ENCODE assay signal across 8 cellular contexts in the genomic region with DNA sequence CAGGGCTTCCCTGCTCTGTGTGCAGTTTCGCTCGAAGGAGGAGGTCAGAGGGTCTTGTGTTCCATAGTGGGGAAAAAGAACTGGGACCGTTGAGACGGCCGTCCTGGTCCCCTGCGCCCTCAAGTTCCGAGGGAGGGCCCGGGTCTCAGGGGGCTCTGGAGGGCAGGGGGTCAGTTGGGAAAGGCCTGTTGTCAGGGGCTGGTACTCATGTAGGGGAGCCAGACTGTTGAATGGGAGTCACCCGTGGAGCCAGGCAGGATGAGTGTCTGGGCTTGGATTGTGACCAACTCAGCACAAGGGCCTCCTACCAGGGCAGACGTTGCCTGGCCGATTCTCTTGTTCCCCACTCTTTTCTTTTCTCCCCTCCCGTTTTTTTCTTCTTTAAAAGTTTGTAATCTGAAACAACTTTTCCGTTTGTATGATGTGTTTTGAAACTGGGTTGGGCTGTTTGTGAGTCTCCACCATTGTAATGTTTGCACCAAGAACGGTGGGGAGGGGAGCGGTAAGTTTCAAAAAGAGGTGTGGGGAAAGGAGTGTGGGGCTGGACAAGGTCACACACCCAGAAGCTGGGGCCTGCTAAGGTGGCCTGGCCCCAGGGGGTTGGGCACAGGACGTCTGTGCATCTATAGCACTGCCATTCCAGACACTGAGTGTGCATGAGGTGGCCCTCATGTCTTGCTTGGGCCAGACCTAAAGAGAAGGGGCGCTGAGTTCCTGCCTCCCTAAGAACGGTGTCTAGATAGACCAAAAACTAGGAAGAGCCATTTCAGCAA. TPM values are rescaled to one million over a fixed set of nuclear protein-coding genes. Genes with fewer than 3 reads are reported as not detected.
DNase-seq lines count a peak whose midpoint lies in the region; ATAC-seq, FAIRE-seq and TF ChIP-seq lines count a peak whose summit lies in the region.

No MANE protein-coding gene starts in this region.

- ATAC-seq in HG02884 (IDR thresholded peaks at IDR 0.05; ENCODE audit: unreplicated experiment) = peak; percentile 16
- peak; percentile 46 for ATAC-seq in naive thymus-derived CD4-positive, alpha-beta T cell
- no peak for ATAC-seq in HG03520 (IDR thresholded peaks at IDR 0.05; ENCODE audit: unreplicated experiment)
- ATAC-seq in GM21515 (IDR thresholded peaks at IDR 0.05; ENCODE audit: unreplicated experiment) = no peak

- H3K27me3 Mint-ChIP-seq in activated CD4-positive, alpha-beta memory T cell treated with anti-CD3 and anti-CD28 coated beads for 36 hours = no peaks in the 10 kb centered on the region
- no peaks in the 10 kb centered on the region for H3K27me3 Mint-ChIP-seq in naive thymus-derived CD4-positive, alpha-beta T cell

- H3K9me3 Mint-ChIP-seq in activated CD4-positive, alpha-beta memory T cell treated with anti-CD3 and anti-CD28 coated beads for 36 hours = no peaks in the 10 kb centered on the region
- peaks cover 0 to 3% (median 0%) of the 10 kb centered on the region in 11 donors for H3K9me3 Mint-ChIP-seq in naive thymus-derived CD4-positive, alpha-beta T cell

- H3K27ac ChIP-seq in esophagus (ENCODE audit: low read depth in 2 of 2, low read length in 1 of 2) = peak overlapping the region; percentile 54 to 73
- H3K27ac ChIP-seq in naive thymus-derived CD4-positive, alpha-beta T cell (ENCODE audit: low read depth, low read length) = peak overlapping the region; percentile 83

- POLR2A ChIA-PET in activated CD4-positive, alpha-beta memory T cell treated with anti-CD3 and anti-CD28 coated beads for 36 hours (lab: Charles Lee) = no interaction called here
- POLR2A ChIA-PET in naive thymus-derived CD4-positive, alpha-beta T cell (lab: Charles Lee) = interaction anchor here (1.3 to 3.3 kb wide), 10 partner anchors 8 to 75 kb away, joined by 5 to 33 read pairs (median 9); no protein-coding TSS in a partner anchor

- FAIRE-seq in frontal cortex (lab: Jason Lieb, UNC) = no peak

- H3K9me3 ChIP-seq in esophagus (ENCODE audit: control insufficient read depth in 2 of 2, insufficient read depth in 1 of 2, low read depth in 1 of 2, low read length in 1 of 2) = no peaks in the 10 kb centered on the region
- no peaks in the 10 kb centered on the region for H3K9me3 ChIP-seq in naive thymus-derived CD4-positive, alpha-beta T cell (ENCODE audit: control insufficient read depth in 2 of 3, low read length in 3 of 3)

- no peaks in the 10 kb centered on the region for H3K36me3 ChIP-seq in esophagus (ENCODE audit: control insufficient read depth in 2 of 2, insufficient read depth in 2 of 2, low read length in 1 of 2)
- H3K36me3 ChIP-seq in naive thymus-derived CD4-positive, alpha-beta T cell (ENCODE audit: control insufficient read depth in 2 of 3, insufficient read depth in 3 of 3, low read length in 3 of 3) = peaks cover 0 to 4% (median 0%) of the 10 kb centered on the region in 3 experiments

- H3K36me3 Mint-ChIP-seq in activated CD4-positive, alpha-beta memory T cell treated with anti-CD3 and anti-CD28 coated beads for 36 hours = peaks cover 19% of the 10 kb centered on the region
- peaks cover 0 to 29% (median 4%) of the 10 kb centered on the region in 5 donors for H3K36me3 Mint-ChIP-seq in naive thymus-derived CD4-positive, alpha-beta T cell

- peak; percentile 67 for DNase-seq in AG10803 (ENCODE audit: low read depth)
- peak; percentile 62 for DNase-seq in activated CD4-positive, alpha-beta memory T cell treated with anti-CD3 and anti-CD28 coated beads for 36 hours
- DNase-seq in naive thymus-derived CD4-positive, alpha-beta T cell = peak in 5 of 9 donors; percentile 30 to 49 (median 37)
- DNase-seq in frontal cortex (ENCODE audit: low spot score in 2 of 2) = no peak

- WGBS in esophagus, 2 donors = 41 to 43% methylated on average over 18 of the region's 18 CpGs

- no peak for TF ChIP-seq CTCF in AG10803 (conservative IDR thresholded peaks at IDR 0.05; ENCODE audit: low read length)

- peaks cover 0 to 6% of the 10 kb centered on the region in 2 donors for H3K27me3 ChIP-seq in esophagus (ENCODE audit: control insufficient read depth in 1 of 2, insufficient read depth in 2 of 2, low read length in 2 of 2)
- no peaks in the 10 kb centered on the region for H3K27me3 ChIP-seq in naive thymus-derived CD4-positive, alpha-beta T cell (ENCODE audit: control insufficient read depth in 2 of 2, insufficient read depth in 2 of 2, low read length in 2 of 2)

- H3K4me3 ChIP-seq in AG10803 (ENCODE audit: low read length) = peak overlapping the region; percentile 63
- peak overlapping the region; percentile 46 to 56 for H3K4me3 ChIP-seq in esophagus (ENCODE audit: low read depth in 1 of 2, low read length in 2 of 2)
- peak overlapping the region; percentile 81 for H3K4me3 ChIP-seq in naive thymus-derived CD4-positive, alpha-beta T cell (ENCODE audit: low read length)

- peaks cover 56% of the 10 kb centered on the region for H3K4me1 Mint-ChIP-seq in activated CD4-positive, alpha-beta memory T cell treated with anti-CD3 and anti-CD28 coated beads for 36 hours (ENCODE audit: low read depth)
- peaks cover 30 to 70% (median 57%) of the 10 kb centered on the region in 7 donors for H3K4me1 Mint-ChIP-seq in naive thymus-derived CD4-positive, alpha-beta T cell

- peaks cover 3 to 4% of the 10 kb centered on the region in 2 donors for H3K4me1 ChIP-seq in esophagus (ENCODE audit: control insufficient read depth in 2 of 2, insufficient read depth in 2 of 2, low read length in 1 of 2)
- H3K4me1 ChIP-seq in naive thymus-derived CD4-positive, alpha-beta T cell (ENCODE audit: control insufficient read depth in 2 of 2, insufficient read depth in 2 of 2, low read length in 2 of 2) = peaks cover 17 to 25% of the 10 kb centered on the region in 2 donors

- intact Hi-C loops in activated CD4-positive, alpha-beta memory T cell treated with anti-CD3 and anti-CD28 coated beads for 36 hours (cut with micrococcal nuclease) = loop anchor here (1.0 to 10.0 kb wide), 4 partner anchors 9 to 292 kb away; partner anchors contain the start of genes CMTM8 and CNOT10
- intact Hi-C loops in naive thymus-derived CD4-positive, alpha-beta T cell (cut with micrococcal nuclease) = loop anchor here (1.0 to 10.0 kb wide), 9 partner anchors 9 to 1052 kb away; partner anchors contain the start of genes CNOT10 (in 2 of the 2), CMTM8 (in 1 of the 2), DYNC1LI1 (in 1 of the 2) and UBP1 (in 1 of the 2)

- peak overlapping the region; percentile 95 for H3K27ac Mint-ChIP-seq in activated CD4-positive, alpha-beta memory T cell treated with anti-CD3 and anti-CD28 coated beads for 36 hours
- H3K27ac Mint-ChIP-seq in naive thymus-derived CD4-positive, alpha-beta T cell = peak overlapping the region; percentile 81 to 100 (median 98)

- peak overlapping the region; percentile 98 for H3K4me3 Mint-ChIP-seq in activated CD4-positive, alpha-beta memory T cell treated with anti-CD3 and anti-CD28 coated beads for 36 hours
- peak overlapping the region; percentile 84 to 99 (median 98) for H3K4me3 Mint-ChIP-seq in naive thymus-derived CD4-positive, alpha-beta T cell

- CTCF ChIA-PET in activated CD4-positive, alpha-beta memory T cell treated with anti-CD3 and anti-CD28 coated beads for 36 hours (lab: Charles Lee) = interaction anchor here (2.6 to 8.7 kb wide), 3 partner anchors 19 to 76 kb away, joined by 12 to 101 read pairs (median 33); no protein-coding TSS in a partner anchor
- CTCF ChIA-PET in naive thymus-derived CD4-positive, alpha-beta T cell (lab: Charles Lee) = interaction anchor here (2.3 kb wide), 1 partner anchor 75 kb away, joined by 7 read pairs; no protein-coding TSS in a partner anchor

RNA-seq across cellular contexts. Expression of gene CMTM7, which starts 1.1 kb away (rescaled TPM):
- 10 to 100 TPM; 46.1 to 47.1 TPM for total RNA-seq in activated CD4-positive, alpha-beta memory T cell treated with anti-CD3 and anti-CD28 coated beads for 36 hours
- polyA plus RNA-seq in esophagus = 1 to 10 TPM in 1 of 2 donors, under 1 TPM in 1; 0.79 to 1.6 TPM
- total RNA-seq in naive thymus-derived CD4-positive, alpha-beta T cell = 10 to 100 TPM; 38.6 to 60.1 (median 49.5) TPM
- 100 to 1,000 TPM in 1 of 2 donors, 10 to 100 TPM in 1; 87.7 to 157 TPM for polyA plus RNA-seq in naive thymus-derived CD4-positive, alpha-beta T cell
- 0.41 TPM for total RNA-seq in frontal cortex

Comparison
In these comparisons a context has a peak if more than half of its experiments do, and no peak if none do; other contexts are left out.
1. DNase-seq: peak in AG10803 (single experiment), activated CD4-positive, alpha-beta memory T cell treated with anti-CD3 and anti-CD28 coated beads for 36 hours (single experiment) and naive thymus-derived CD4-positive, alpha-beta T cell (5 of 9); none in frontal cortex (0 of 2).
2. ATAC-seq: peak in HG02884 (single experiment) and naive thymus-derived CD4-positive, alpha-beta T cell (single experiment); none in HG03520 (single experiment) and GM21515 (single experiment).
3. RNA of gene CMTM7, which starts 1.1 kb away (total RNA-seq): 38.6 to 60.1 TPM in naive thymus-derived CD4-positive, alpha-beta T cell and 46.1 to 47.1 TPM in activated CD4-positive, alpha-beta memory T cell treated with anti-CD3 and anti-CD28 coated beads for 36 hours; 0.41 TPM in frontal cortex (single experiment); every median in the first group is over 10 times any median in the second.
4. Peak in every context shown above with its lines, with median percentiles within 50 percentile points of each other: H3K4me3 ChIP-seq.